Comparison of ENCODE assay signal across 18 cellular contexts in genomic region chr6:21049572-21049971, GRCh38.
"Had no signal": no experiment of that assay in that cellular context is flagged by ENCODE, and none has a peak within 500 bp of the region (broad histone marks: within the 10 kb centered on the region; RNA-seq: fewer than 3 reads in every experiment).

No MANE protein-coding gene starts in this region.

- H3K4me3 ChIP-seq: adrenal gland, colonic mucosa, left ventricle myocardium inferior, mucosa of descending colon, thyroid gland, uterus had no signal

- DNase-seq: activated CD4-positive, alpha-beta memory T cell treated with anti-CD3 and anti-CD28 coated beads, Interleukin-2, amount 10 ng/mL, durations not matched to agents 7 days and 5 days; activated CD4-positive, alpha-beta T cell treated with anti-CD3 and anti-CD28 coated beads for 4 hours; activated naive CD4-positive, alpha-beta T cell treated with anti-CD3 and anti-CD28 coated beads, Interleukin-2, amount 50 U/mL, for 16 hours; activated T-cell treated with anti-CD3 and anti-CD28 coated beads, Interleukin-2, amount 50 U/mL, for 24 hours; adrenal gland; caudate nucleus; colonic mucosa; effector CD4-positive, alpha-beta T cell; hippocampal formation; left ventricle myocardium inferior; mucosa of descending colon; naive thymus-derived CD4-positive, alpha-beta T cell; stimulated activated CD4-positive, alpha-beta T cell treated with anti-CD3 and anti-CD28 coated beads, Interleukin-2, amount 100 ng/mL, for 48 hours; uterus had no signal

- H3K4me1 ChIP-seq: adrenal gland, colonic mucosa, uterus had no signal

- ATAC-seq: mucosa of descending colon; naive thymus-derived CD4-positive, alpha-beta T cell; stimulated activated memory B cell treated with anti-CD40 and anti-IgM and Interleukin-4, amounts not matched to agents 10 μg/mL and 1 μg/mL and 100 μg/mL, for 72 hours; WTC11 had no signal

- H3K27ac ChIP-seq: adrenal gland, colonic mucosa, left ventricle myocardium inferior, neutrophil, thyroid gland, uterus had no signal

- H3K27me3 ChIP-seq: adrenal gland, colonic mucosa, neutrophil, thyroid gland, uterus had no signal

- H3K9me3 ChIP-seq: adrenal gland, colonic mucosa, left ventricle myocardium inferior, mucosa of descending colon, neutrophil, thyroid gland, uterus had no signal

- H3K36me3 ChIP-seq: adrenal gland, colonic mucosa, left ventricle myocardium inferior, neutrophil, thyroid gland, uterus had no signal
